In genomic region chr19:3036795-3037544, GRCh38 we compare ENCODE assay signal across 8 cellular contexts. TPM values are rescaled to one million over a fixed set of nuclear protein-coding genes. Genes with fewer than 3 reads are reported as not detected.
DNase-seq lines count a peak whose midpoint lies in the region; ATAC-seq and TF ChIP-seq lines count a peak whose summit lies in the region.
"Not testable (repeated sequence)": the region's sequence is repeated elsewhere in the genome, so short reads cannot be mapped to it uniquely, and the experiment has no call there.

No MANE protein-coding gene starts in this region.

- not testable (repeated sequence) for H3K36me3 ChIP-seq in BLaER1 treated with 17β-estradiol and CSF1 and Interleukin-3, amounts not matched to agents 10 nM and 100 nM; HUES48 (ENCODE audit: control insufficient read depth, insufficient read depth, low read length); RWPE2 (ENCODE audit: low read depth); duodenal mucosa (ENCODE audit: control insufficient read depth in 1 of 2, insufficient read depth in 2 of 2, low read length in 2 of 2); neural cell (ENCODE audit: insufficient read depth, low read length)

- H3K4me2 ChIP-seq in BLaER1 treated with 17β-estradiol and CSF1 and Interleukin-3, amounts not matched to agents 10 nM and 100 nM, result peak overlapping the region; percentile 89 to 100 (median 97)
- peak overlapping the region; percentile 55 for H3K4me2 ChIP-seq in neural cell (ENCODE audit: low read length)

- peak overlapping the region; percentile 94 for H3K27ac Mint-ChIP-seq in activated naive CD4-positive, alpha-beta T cell treated with anti-CD3 and anti-CD28 coated beads for 36 hours

- not testable (repeated sequence) for H3K9me3 Mint-ChIP-seq in activated naive CD4-positive, alpha-beta T cell treated with anti-CD3 and anti-CD28 coated beads for 36 hours

- TF ChIP-seq EP300 in neural cell (conservative IDR thresholded peaks at IDR 0.05; ENCODE audit: poor library complexity, severe bottlenecking), result not testable (repeated sequence)

- H3K4me3 Mint-ChIP-seq in activated naive CD4-positive, alpha-beta T cell treated with anti-CD3 and anti-CD28 coated beads for 36 hours, result peak overlapping the region; percentile 87

- H4K20me1 ChIP-seq in BLaER1 treated with 17β-estradiol and CSF1 and Interleukin-3, amounts not matched to agents 10 nM and 100 nM; neural cell (ENCODE audit: insufficient read depth): not testable (repeated sequence)

- H3K79me2 ChIP-seq in neural cell (replicated peaks; ENCODE audit: insufficient read depth, low read length), result not testable (repeated sequence)

- H3K27me3 ChIP-seq in BLaER1 treated with 17β-estradiol and CSF1 and Interleukin-3, amounts not matched to agents 10 nM and 100 nM, result peaks cover 7 to 21% (median 10%) of the 10 kb centered on the region in 11 experiments; a peak in 18 of 22 replicates
- not testable (repeated sequence) for H3K27me3 ChIP-seq in HUES48 (ENCODE audit: control insufficient read depth, insufficient read depth, low read length); RWPE2 (ENCODE audit: insufficient read depth, poor library complexity, severe bottlenecking); duodenal mucosa (ENCODE audit: control insufficient read depth in 1 of 2, insufficient read depth in 2 of 2, low read length in 2 of 2)
- H3K27me3 ChIP-seq in neural cell (ENCODE audit: insufficient read depth, low read depth, low read length), result peaks cover 65% of the 10 kb centered on the region

- H3K4me1 Mint-ChIP-seq in activated naive CD4-positive, alpha-beta T cell treated with anti-CD3 and anti-CD28 coated beads for 36 hours (ENCODE audit: low read depth), result peaks cover 22% of the 10 kb centered on the region

- not testable (repeated sequence) for DNase-seq in RWPE2 (ENCODE audit: low spot score); activated naive CD4-positive, alpha-beta T cell treated with anti-CD3 and anti-CD28 coated beads for 36 hours
- DNase-seq in substantia nigra (lab: John Stamatoyannopoulos, UW), result peak in 2 of 49 donors; percentile 47 to 49

- not testable (repeated sequence) for H3K9me3 ChIP-seq in BLaER1 treated with 17β-estradiol and CSF1 and Interleukin-3, amounts not matched to agents 10 nM and 100 nM (replicated peaks in 1 of 11); HUES48 (ENCODE audit: control insufficient read depth, insufficient read depth, low read length); RWPE2 (ENCODE audit: severe bottlenecking); duodenal mucosa (ENCODE audit: control insufficient read depth in 1 of 2, low read length in 2 of 2); iPS-18c (ENCODE audit: control insufficient read depth, insufficient read depth, low read length); neural cell (ENCODE audit: low read length)

- not testable (repeated sequence) for TF ChIP-seq RAD21 in neural cell (conservative IDR thresholded peaks at IDR 0.05)

- H2AFZ ChIP-seq in neural cell (ENCODE audit: low read depth, low read length), result not testable (repeated sequence)

- not testable (repeated sequence) for ATAC-seq in RWPE2 (ENCODE audit: low read depth)

- not testable (repeated sequence) for H3K36me3 Mint-ChIP-seq in activated naive CD4-positive, alpha-beta T cell treated with anti-CD3 and anti-CD28 coated beads for 36 hours (ENCODE audit: low read depth)

- peak overlapping the region in 9 of 11 experiments; percentile 59 to 87 (median 83); a peak in 16 of 22 replicates for H3K27ac ChIP-seq in BLaER1 treated with 17β-estradiol and CSF1 and Interleukin-3, amounts not matched to agents 10 nM and 100 nM
- peak overlapping the region; percentile 84 for H3K27ac ChIP-seq in HUES48 (ENCODE audit: low read depth, low read length)
- peak overlapping the region; percentile 70 for H3K27ac ChIP-seq in RWPE2 (ENCODE audit: poor library complexity, severe bottlenecking)
- peak overlapping the region; percentile 78 for H3K27ac ChIP-seq in duodenal mucosa (ENCODE audit: low read depth, low read length)
- not testable (repeated sequence) for H3K27ac ChIP-seq in neural cell (ENCODE audit: low read length)
- H3K27ac ChIP-seq in substantia nigra (ENCODE audit: low read depth, low read length, poor library complexity, severe bottlenecking), result peak overlapping the region; percentile 90

- peak overlapping the region in 10 of 11 experiments; percentile 72 to 84 (median 80); a peak in 21 of 22 replicates for H3K9ac ChIP-seq in BLaER1 treated with 17β-estradiol and CSF1 and Interleukin-3, amounts not matched to agents 10 nM and 100 nM
- H3K9ac ChIP-seq in HUES48 (ENCODE audit: low read depth, low read length); neural cell (ENCODE audit: low read length): not testable (repeated sequence)
- peak overlapping the region; percentile 4 to 31 for H3K9ac ChIP-seq in duodenal mucosa (ENCODE audit: low read depth in 1 of 2, low read length in 2 of 2)

- not testable (repeated sequence) for H3K9me2 ChIP-seq in neural cell (ENCODE audit: insufficient read depth, low read length)

- CTCF ChIA-PET in activated naive CD4-positive, alpha-beta T cell treated with anti-CD3 and anti-CD28 coated beads for 36 hours (lab: Charles Lee), result interaction anchor here (0.6 to 1.5 kb wide), 5 partner anchors 13 to 117 kb away, joined by 3 to 6 read pairs (median 4); no protein-coding TSS in a partner anchor

- TF ChIP-seq CTCF in RWPE2 (IDR thresholded peaks at IDR 0.05; ENCODE audit: poor library complexity, severe bottlenecking), result peak; percentile 31
- TF ChIP-seq CTCF in neural cell (IDR thresholded peaks at IDR 0.05; ENCODE audit: poor library complexity, severe bottlenecking), result not testable (repeated sequence)

- intact Hi-C loops in activated naive CD4-positive, alpha-beta T cell treated with anti-CD3 and anti-CD28 coated beads for 36 hours (cut with micrococcal nuclease), result loop anchor here (5.0 kb wide), 1 partner anchor 725 kb away; the partner anchor contains the start of genes APBA3 and MRPL54

- peak overlapping the region; percentile 56 to 75 (median 65) for H3K4me3 ChIP-seq in BLaER1 treated with 17β-estradiol and CSF1 and Interleukin-3, amounts not matched to agents 10 nM and 100 nM
- H3K4me3 ChIP-seq in HUES48 (ENCODE audit: low read depth, low read length) (peak overlapping the region; percentile 76), RWPE2 (ENCODE audit: severe bottlenecking) (peak overlapping the region; percentile 35), duodenal mucosa (ENCODE audit: low read depth in 1 of 2, low read length in 2 of 2) (peak overlapping the region; percentile 78 to 82), iPS-18c (ENCODE audit: insufficient read depth, low read depth, low read length) (peak overlapping the region; percentile 50; the same call in 1 of the 2 replicates), neural cell (ENCODE audit: low read length) (peak overlapping the region; percentile 64)

- peaks cover 16 to 51% (median 42%) of the 10 kb centered on the region in 10 experiments for H3K4me1 ChIP-seq in BLaER1 treated with 17β-estradiol and CSF1 and Interleukin-3, amounts not matched to agents 10 nM and 100 nM
- H3K4me1 ChIP-seq in HUES48 (ENCODE audit: control insufficient read depth, insufficient read depth, low read length) (peaks cover 12% of the 10 kb centered on the region), duodenal mucosa (ENCODE audit: control insufficient read depth in 1 of 2, insufficient read depth in 2 of 2, low read length in 2 of 2) (peaks cover 10 to 18% of the 10 kb centered on the region in 2 donors)
- H3K4me1 ChIP-seq in RWPE2 (ENCODE audit: insufficient read depth, poor library complexity, severe bottlenecking), result not testable (repeated sequence)

- H3F3A ChIP-seq in neural cell (ENCODE audit: insufficient read depth, low read length, poor library complexity, severe bottlenecking), result not testable (repeated sequence)

- H3K27me3 Mint-ChIP-seq in activated naive CD4-positive, alpha-beta T cell treated with anti-CD3 and anti-CD28 coated beads for 36 hours (ENCODE audit: low read depth), result not testable (repeated sequence)

RNA-seq across cellular contexts. Expression of gene TLE2, which starts 7.9 kb away (rescaled TPM):
- total RNA-seq in activated naive CD4-positive, alpha-beta T cell treated with anti-CD3 and anti-CD28 coated beads for 36 hours, result 1 to 10 TPM; 6.5 to 7.2 TPM
- polyA plus RNA-seq in neural cell, result 7.0 and 9.6 TPM in 2 replicates
- polyA minus RNA-seq in neural cell, result 2.9 and 8.8 TPM in 2 replicates

RNA-seq across cellular contexts. Expression of gene TLE5, which starts 25.3 kb away (rescaled TPM):
- total RNA-seq in activated naive CD4-positive, alpha-beta T cell treated with anti-CD3 and anti-CD28 coated beads for 36 hours, result 100 to 1,000 TPM; 326 to 354 TPM
- 153 and 177 TPM in 2 replicates for polyA plus RNA-seq in neural cell
- polyA minus RNA-seq in neural cell, result 115 and 116 TPM in 2 replicates

RNA-seq across cellular contexts. Expression of gene GNA11, which starts 57.2 kb away (rescaled TPM):
- 10 to 100 TPM; 10.9 to 11.2 TPM for total RNA-seq in activated naive CD4-positive, alpha-beta T cell treated with anti-CD3 and anti-CD28 coated beads for 36 hours
- 28.3 and 30.4 TPM in 2 replicates for polyA plus RNA-seq in neural cell
- polyA minus RNA-seq in neural cell, result 34.3 and 41.4 TPM in 2 replicates

RNA-seq across cellular contexts. Expression of gene TLE6, which starts 59.6 kb away (rescaled TPM):
- 1 to 10 TPM in 1 of 2 experiments, under 1 TPM in 1; 0.52 to 1.6 TPM for total RNA-seq in activated naive CD4-positive, alpha-beta T cell treated with anti-CD3 and anti-CD28 coated beads for 36 hours
- polyA plus RNA-seq in neural cell, result 4.0 and 5.7 TPM in 2 replicates
- polyA minus RNA-seq in neural cell, result 1.5 and 1.7 TPM in 2 replicates
